ENCODE assay signal across 2 cellular contexts in the genomic region with DNA sequence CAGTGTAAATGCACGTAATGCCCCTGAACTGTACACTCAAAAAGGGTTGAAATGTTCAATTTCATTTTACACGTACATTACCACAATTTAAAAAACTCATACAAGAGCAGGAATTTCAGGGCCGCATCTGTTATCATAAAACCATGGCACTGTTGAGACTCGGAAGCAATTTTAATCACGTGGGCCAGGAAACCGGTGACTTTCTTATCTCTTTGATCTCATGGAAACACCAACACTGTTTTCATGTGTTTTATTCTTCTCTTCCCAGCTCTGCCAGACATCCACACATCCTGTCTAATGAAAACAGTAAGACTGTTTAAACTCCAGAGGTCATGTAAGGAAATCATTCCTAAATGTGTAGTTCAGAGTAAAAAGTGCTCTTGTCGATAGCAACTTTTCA.
TF ChIP-seq lines count a peak whose summit lies in the region.

No MANE protein-coding gene starts in this region.

TF ChIP-seq in SK-N-SH, 30 proteins besides CTCF, POLR2A, EP300 and RAD21:
- TF ChIP-seq GATA2 (CRISPR knock-in tag; IDR thresholded peaks at IDR 0.05) (no peak; the same call in 1 of the 2 replicates), JUND (IDR thresholded peaks at IDR 0.05) (no peak), RCOR1 (IDR thresholded peaks at IDR 0.05; ENCODE audit: low read length) (no peak; the same call in 1 of the 2 replicates), MEF2A (IDR thresholded peaks at IDR 0.05; ENCODE audit: borderline replicate concordance, low read depth) (no peak), SIN3A (IDR thresholded peaks at IDR 0.05; ENCODE audit: borderline replicate concordance, low read depth, low read length) (no peak), NFIC (IDR thresholded peaks at IDR 0.05; ENCODE audit: borderline replicate concordance) (no peak), YY1 (IDR thresholded peaks at IDR 0.05; ENCODE audit: low read depth) (no peak), FOSL2 (IDR thresholded peaks at IDR 0.05; ENCODE audit: borderline replicate concordance, low read depth) (no peak), FOXM1 (IDR thresholded peaks at IDR 0.05; ENCODE audit: low read depth) (no peak), RXRA (IDR thresholded peaks at IDR 0.05; ENCODE audit: borderline replicate concordance, low read depth) (no peak), MXI1 (IDR thresholded peaks at IDR 0.05; ENCODE audit: low read depth, low read length) (peak; percentile 32; the same call in 1 of the 2 replicates), CHD2 (IDR thresholded peaks at IDR 0.05; ENCODE audit: low read length, partially characterized antibody) (no peak)
- TF ChIP-seq, protein P1, sequence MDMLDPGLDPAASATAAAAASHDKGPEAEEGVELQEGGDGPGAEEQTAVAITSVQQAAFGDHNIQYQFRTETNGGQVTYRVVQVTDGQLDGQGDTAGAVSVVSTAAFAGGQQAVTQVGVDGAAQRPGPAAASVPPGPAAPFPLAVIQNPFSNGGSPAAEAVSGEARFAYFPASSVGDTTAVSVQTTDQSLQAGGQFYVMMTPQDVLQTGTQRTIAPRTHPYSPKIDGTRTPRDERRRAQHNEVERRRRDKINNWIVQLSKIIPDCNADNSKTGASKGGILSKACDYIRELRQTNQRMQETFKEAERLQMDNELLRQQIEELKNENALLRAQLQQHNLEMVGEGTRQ (IDR thresholded peaks at IDR 0.05; ENCODE audit: borderline replicate concordance, low read depth, low read length): no peak; the same call in 1 of the 2 replicates
- TF ChIP-seq, protein P2, sequence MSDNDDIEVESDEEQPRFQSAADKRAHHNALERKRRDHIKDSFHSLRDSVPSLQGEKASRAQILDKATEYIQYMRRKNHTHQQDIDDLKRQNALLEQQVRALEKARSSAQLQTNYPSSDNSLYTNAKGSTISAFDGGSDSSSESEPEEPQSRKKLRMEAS (IDR thresholded peaks at IDR 0.05; ENCODE audit: low read depth): no peak
- TF ChIP-seq, protein P3, sequence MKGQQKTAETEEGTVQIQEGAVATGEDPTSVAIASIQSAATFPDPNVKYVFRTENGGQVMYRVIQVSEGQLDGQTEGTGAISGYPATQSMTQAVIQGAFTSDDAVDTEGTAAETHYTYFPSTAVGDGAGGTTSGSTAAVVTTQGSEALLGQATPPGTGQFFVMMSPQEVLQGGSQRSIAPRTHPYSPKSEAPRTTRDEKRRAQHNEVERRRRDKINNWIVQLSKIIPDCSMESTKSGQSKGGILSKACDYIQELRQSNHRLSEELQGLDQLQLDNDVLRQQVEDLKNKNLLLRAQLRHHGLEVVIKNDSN (IDR thresholded peaks at IDR 0.05; ENCODE audit: borderline replicate concordance, low read depth): peak; percentile 57; the same call in 1 of the 2 replicates

TF ChIP-seq in K562, 482 proteins besides CTCF, POLR2A, EP300 and RAD21:
- TF ChIP-seq, protein P4, sequence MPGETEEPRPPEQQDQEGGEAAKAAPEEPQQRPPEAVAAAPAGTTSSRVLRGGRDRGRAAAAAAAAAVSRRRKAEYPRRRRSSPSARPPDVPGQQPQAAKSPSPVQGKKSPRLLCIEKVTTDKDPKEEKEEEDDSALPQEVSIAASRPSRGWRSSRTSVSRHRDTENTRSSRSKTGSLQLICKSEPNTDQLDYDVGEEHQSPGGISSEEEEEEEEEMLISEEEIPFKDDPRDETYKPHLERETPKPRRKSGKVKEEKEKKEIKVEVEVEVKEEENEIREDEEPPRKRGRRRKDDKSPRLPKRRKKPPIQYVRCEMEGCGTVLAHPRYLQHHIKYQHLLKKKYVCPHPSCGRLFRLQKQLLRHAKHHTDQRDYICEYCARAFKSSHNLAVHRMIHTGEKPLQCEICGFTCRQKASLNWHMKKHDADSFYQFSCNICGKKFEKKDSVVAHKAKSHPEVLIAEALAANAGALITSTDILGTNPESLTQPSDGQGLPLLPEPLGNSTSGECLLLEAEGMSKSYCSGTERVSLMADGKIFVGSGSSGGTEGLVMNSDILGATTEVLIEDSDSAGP (CRISPR knock-in tag; IDR thresholded peaks at IDR 0.05): no peak
- TF ChIP-seq, protein P5, sequence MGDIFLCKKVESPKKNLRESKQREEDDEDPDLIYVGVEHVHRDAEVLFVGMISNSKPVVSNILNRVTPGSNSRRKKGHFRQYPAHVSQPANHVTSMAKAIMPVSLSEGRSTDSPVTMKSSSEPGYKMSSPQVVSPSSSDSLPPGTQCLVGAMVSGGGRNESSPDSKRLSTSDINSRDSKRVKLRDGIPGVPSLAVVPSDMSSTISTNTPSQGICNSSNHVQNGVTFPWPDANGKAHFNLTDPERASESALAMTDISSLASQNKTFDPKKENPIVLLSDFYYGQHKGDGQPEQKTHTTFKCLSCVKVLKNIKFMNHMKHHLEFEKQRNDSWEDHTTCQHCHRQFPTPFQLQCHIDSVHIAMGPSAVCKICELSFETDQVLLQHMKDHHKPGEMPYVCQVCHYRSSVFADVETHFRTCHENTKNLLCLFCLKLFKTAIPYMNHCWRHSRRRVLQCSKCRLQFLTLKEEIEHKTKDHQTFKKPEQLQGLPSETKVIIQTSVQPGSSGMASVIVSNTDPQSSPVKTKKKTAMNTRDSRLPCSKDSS (IDR thresholded peaks at IDR 0.05; ENCODE audit: low read depth, partially characterized antibody): no peak
- TF ChIP-seq EP400 (IDR thresholded peaks at IDR 0.05): no peak
- TF ChIP-seq SREBF1 (IDR thresholded peaks at IDR 0.05; ENCODE audit: borderline replicate concordance, low read depth, low read length): no peak
- TF ChIP-seq, protein P6, sequence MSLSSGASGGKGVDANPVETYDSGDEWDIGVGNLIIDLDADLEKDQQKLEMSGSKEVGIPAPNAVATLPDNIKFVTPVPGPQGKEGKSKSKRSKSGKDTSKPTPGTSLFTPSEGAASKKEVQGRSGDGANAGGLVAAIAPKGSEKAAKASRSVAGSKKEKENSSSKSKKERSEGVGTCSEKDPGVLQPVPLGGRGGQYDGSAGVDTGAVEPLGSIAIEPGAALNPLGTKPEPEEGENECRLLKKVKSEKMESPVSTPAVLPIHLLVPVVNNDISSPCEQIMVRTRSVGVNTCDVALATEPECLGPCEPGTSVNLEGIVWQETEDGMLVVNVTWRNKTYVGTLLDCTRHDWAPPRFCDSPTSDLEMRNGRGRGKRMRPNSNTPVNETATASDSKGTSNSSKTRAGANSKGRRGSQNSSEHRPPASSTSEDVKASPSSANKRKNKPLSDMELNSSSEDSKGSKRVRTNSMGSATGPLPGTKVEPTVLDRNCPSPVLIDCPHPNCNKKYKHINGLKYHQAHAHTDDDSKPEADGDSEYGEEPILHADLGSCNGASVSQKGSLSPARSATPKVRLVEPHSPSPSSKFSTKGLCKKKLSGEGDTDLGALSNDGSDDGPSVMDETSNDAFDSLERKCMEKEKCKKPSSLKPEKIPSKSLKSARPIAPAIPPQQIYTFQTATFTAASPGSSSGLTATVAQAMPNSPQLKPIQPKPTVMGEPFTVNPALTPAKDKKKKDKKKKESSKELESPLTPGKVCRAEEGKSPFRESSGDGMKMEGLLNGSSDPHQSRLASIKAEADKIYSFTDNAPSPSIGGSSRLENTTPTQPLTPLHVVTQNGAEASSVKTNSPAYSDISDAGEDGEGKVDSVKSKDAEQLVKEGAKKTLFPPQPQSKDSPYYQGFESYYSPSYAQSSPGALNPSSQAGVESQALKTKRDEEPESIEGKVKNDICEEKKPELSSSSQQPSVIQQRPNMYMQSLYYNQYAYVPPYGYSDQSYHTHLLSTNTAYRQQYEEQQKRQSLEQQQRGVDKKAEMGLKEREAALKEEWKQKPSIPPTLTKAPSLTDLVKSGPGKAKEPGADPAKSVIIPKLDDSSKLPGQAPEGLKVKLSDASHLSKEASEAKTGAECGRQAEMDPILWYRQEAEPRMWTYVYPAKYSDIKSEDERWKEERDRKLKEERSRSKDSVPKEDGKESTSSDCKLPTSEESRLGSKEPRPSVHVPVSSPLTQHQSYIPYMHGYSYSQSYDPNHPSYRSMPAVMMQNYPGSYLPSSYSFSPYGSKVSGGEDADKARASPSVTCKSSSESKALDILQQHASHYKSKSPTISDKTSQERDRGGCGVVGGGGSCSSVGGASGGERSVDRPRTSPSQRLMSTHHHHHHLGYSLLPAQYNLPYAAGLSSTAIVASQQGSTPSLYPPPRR (CRISPR knock-in tag; IDR thresholded peaks at IDR 0.05; ENCODE audit: borderline replicate concordance): no peak
- TF ChIP-seq PTRF (tag; IDR thresholded peaks at IDR 0.05): no peak
- TF ChIP-seq, protein P7, sequence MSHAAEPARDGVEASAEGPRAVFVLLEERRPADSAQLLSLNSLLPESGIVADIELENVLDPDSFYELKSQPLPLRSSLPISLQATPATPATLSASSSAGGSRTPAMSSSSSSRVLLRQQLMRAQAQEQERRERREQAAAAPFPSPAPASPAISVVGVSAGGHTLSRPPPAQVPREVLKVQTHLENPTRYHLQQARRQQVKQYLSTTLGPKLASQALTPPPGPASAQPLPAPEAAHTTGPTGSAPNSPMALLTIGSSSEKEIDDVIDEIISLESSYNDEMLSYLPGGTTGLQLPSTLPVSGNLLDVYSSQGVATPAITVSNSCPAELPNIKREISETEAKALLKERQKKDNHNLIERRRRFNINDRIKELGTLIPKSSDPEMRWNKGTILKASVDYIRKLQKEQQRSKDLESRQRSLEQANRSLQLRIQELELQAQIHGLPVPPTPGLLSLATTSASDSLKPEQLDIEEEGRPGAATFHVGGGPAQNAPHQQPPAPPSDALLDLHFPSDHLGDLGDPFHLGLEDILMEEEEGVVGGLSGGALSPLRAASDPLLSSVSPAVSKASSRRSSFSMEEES (CRISPR knock-in tag; IDR thresholded peaks at IDR 0.05): peak; percentile 20
- TF ChIP-seq RBM25 (IDR thresholded peaks at IDR 0.05; ENCODE audit: low read depth, low read length, severe bottlenecking): no peak
- no peak for TF ChIP-seq NR2C2 (CRISPR knock-in tag; IDR thresholded peaks at IDR 0.05)
- TF ChIP-seq NR2C2 (tag; IDR thresholded peaks at IDR 0.05): peak; percentile 26; the same call in 1 of the 2 replicates
- no peak for TF ChIP-seq KLF13 (tag; IDR thresholded peaks at IDR 0.05; ENCODE audit: borderline replicate concordance, low read depth)
- TF ChIP-seq ETV5 (CRISPR knock-in tag; IDR thresholded peaks at IDR 0.05; ENCODE audit: low read depth): no peak
- TF ChIP-seq MEF2A (IDR thresholded peaks at IDR 0.05; ENCODE audit: control insufficient read depth, low read depth, low read length): no peak
- TF ChIP-seq, protein P1 (CRISPR knock-in tag; IDR thresholded peaks at IDR 0.05): peak; percentile 15; the same call in 1 of the 2 replicates
- TF ChIP-seq ARNT (IDR thresholded peaks at IDR 0.05): no peak
- no peak for TF ChIP-seq ZNF780A (CRISPR knock-in tag; IDR thresholded peaks at IDR 0.05)
- no peak for TF ChIP-seq RUNX1 (IDR thresholded peaks at IDR 0.05; ENCODE audit: low read depth)
- TF ChIP-seq SMC3 (conservative IDR thresholded peaks at IDR 0.05; ENCODE audit: insufficient read depth, low read depth, low read length): no peak
- TF ChIP-seq SNRNP70 (optimal IDR thresholded peaks at IDR 0.05; ENCODE audit: low read depth, low read length): no peak
- no peak for TF ChIP-seq CBFB (CRISPR knock-in tag; IDR thresholded peaks at IDR 0.05)
